Comparison of ENCODE assay signal across 8 cellular contexts in genomic region chr3:187745201-187746058, GRCh38. TPM values are rescaled to one million over a fixed set of nuclear protein-coding genes. Genes with fewer than 3 reads are reported as not detected.
DNase-seq lines count a peak whose midpoint lies in the region; ATAC-seq and TF ChIP-seq lines count a peak whose summit lies in the region.

Gene BCL6, minus strand, starts transcription at chr3:187745468. Its CDS starts 11,775 bp downstream, at chr3:187733693.

- peak within 1 kb of the TSS; percentile 99 for H3K27ac Mint-ChIP-seq in T-helper 17 cell

- H3K27me3 ChIP-seq in heart right ventricle, result no peaks in the 10 kb centered on the region
- no peaks in the 10 kb centered on the region for H3K27me3 ChIP-seq in upper lobe of right lung

- TF ChIP-seq CTCF in GM12875 (IDR thresholded peaks at IDR 0.05; ENCODE audit: borderline replicate concordance, insufficient read depth, low read depth, low read length) (no peak), heart right ventricle (IDR thresholded peaks at IDR 0.05) (peak in 2 of 9 donors; percentile 6 to 22), upper lobe of right lung (IDR thresholded peaks at IDR 0.05) (no peak)

- H3K36me3 ChIP-seq in heart right ventricle (no peaks in the 10 kb centered on the region), upper lobe of right lung (no peaks in the 10 kb centered on the region)

- WGBS in heart right ventricle, 2 donors, result 0 to 1% methylated on average over 40 of the region's 40 CpGs

- H3K4me3 ChIP-seq in GM12875 (ENCODE audit: low read depth, low read length), result peak within 1 kb of the TSS; percentile 30
- H3K4me3 ChIP-seq in heart right ventricle, result peak within 1 kb of the TSS; percentile 60 to 95 (median 74)
- H3K4me3 ChIP-seq in upper lobe of right lung, result peak within 1 kb of the TSS; percentile 74

- H3K36me3 Mint-ChIP-seq in T-helper 17 cell (ENCODE audit: low read depth), result peaks cover 6% of the 10 kb centered on the region

- intact Hi-C loops in heart right ventricle (cut with DNase I) (loop anchor here (1.0 to 10.0 kb wide), 23 partner anchors 202 to 1399 kb away; partner anchors contain the start of gene LPP (in 4 of the 10)), upper lobe of right lung (cut with DNase I) (no loop called here)

- H3K4me1 Mint-ChIP-seq in T-helper 17 cell, result peaks cover 44% of the 10 kb centered on the region

- H3K9me3 ChIP-seq in T-helper 17 cell (ENCODE audit: control insufficient read depth, low read length, poor library complexity, severe bottlenecking) (no peaks in the 10 kb centered on the region), heart right ventricle (no peaks in the 10 kb centered on the region), upper lobe of right lung (no peaks in the 10 kb centered on the region)

- H3K4me1 ChIP-seq in heart right ventricle (peaks cover 3 to 51% (median 19%) of the 10 kb centered on the region in 9 donors), upper lobe of right lung (peaks cover 45% of the 10 kb centered on the region)

- no peaks in the 10 kb centered on the region for H3K27me3 Mint-ChIP-seq in T-helper 17 cell

- peak within 1 kb of the TSS; percentile 85 to 100 (median 99) for H3K27ac ChIP-seq in heart right ventricle
- peak within 1 kb of the TSS; percentile 100 for H3K27ac ChIP-seq in upper lobe of right lung

- ATAC-seq in HG02938 (IDR thresholded peaks at IDR 0.05; ENCODE audit: unreplicated experiment), result peak; percentile 59
- peak; percentile 71 for ATAC-seq in T-helper 17 cell
- ATAC-seq in heart right ventricle, result peak; percentile 70 to 82 (median 80)
- ATAC-seq in upper lobe of right lung, result peak; percentile 78

- H3K4me3 Mint-ChIP-seq in T-helper 17 cell, result peak within 1 kb of the TSS; percentile 100

- peak; percentile 81 to 88 for DNase-seq in NCI-H187 (lab: John Stamatoyannopoulos, UW)
- DNase-seq in T-helper 17 cell, result peak; percentile 71 to 75 (median 74)
- peak; percentile 93 for DNase-seq in amniotic stem cell (lab: John Stamatoyannopoulos, UW)
- DNase-seq in heart right ventricle, result peak; percentile 89 to 94
- peak; percentile 99 for DNase-seq in pons (ENCODE audit: low spot score)
- peak; percentile 96 for DNase-seq in upper lobe of right lung

RNA-seq across cellular contexts. Expression of gene BCL6, which starts in this region (rescaled TPM):
- total RNA-seq in T-helper 17 cell, result 10 to 100 TPM; 25.8 to 29.7 TPM
- total RNA-seq in heart right ventricle, result 100 to 1,000 TPM in 2 of 10 donors, 10 to 100 TPM in 8; 27.9 to 154 (median 51.7) TPM
- 10 to 100 TPM; 33.9 to 52.2 TPM for polyA plus RNA-seq in heart right ventricle
- total RNA-seq in upper lobe of right lung, result 106 TPM

Comparison
In these comparisons a context has a peak if more than half of its experiments do, and no peak if none do; other contexts are left out.
1. Peak in every context shown above with its lines: DNase-seq, ATAC-seq, H3K4me3 ChIP-seq and H3K27ac ChIP-seq.